Comparison of ENCODE assay signal across 29 cellular contexts in genomic region chr3:54939591-54940300, GRCh38. TPM values are rescaled to one million over a fixed set of nuclear protein-coding genes. Genes with fewer than 3 reads are reported as not detected.
A peak's percentile ranks its signal among the peaks of the same experiment; 100 is the strongest.
DNase-seq lines count a peak whose midpoint lies in the region; ATAC-seq lines count a peak whose summit lies in the region.
"Had no signal": no experiment of that assay in that cellular context is flagged by ENCODE, and none has a peak within 500 bp of the region (broad histone marks: within the 10 kb centered on the region; RNA-seq: fewer than 3 reads in every experiment).

No MANE protein-coding gene starts in this region.

- H3K4me3 Mint-ChIP-seq in activated T-cell treated with anti-CD3 and anti-CD28 coated beads, Interleukin-2, amount 50 U/mL, for 24 hours = no peak overlapping the region
- no peak overlapping the region for H3K4me3 Mint-ChIP-seq in activated CD4-positive, alpha-beta T cell treated with anti-CD3 and anti-CD28 coated beads for 36 hours
- H3K4me3 Mint-ChIP-seq: activated naive CD4-positive, alpha-beta T cell treated with anti-CD3 and anti-CD28 coated beads, Interleukin-2, amount 10 ng/mL, durations not matched to agents 7 days and 5 days; IgD-negative memory B cell; stimulated activated effector memory CD8-positive, alpha-beta T cell treated with anti-CD3 and anti-CD28 coated beads, Interleukin-12 subunit alpha, Interleukin-12 subunit beta, amount 100 ng/mL, for 72 hours had no signal

- H3K4me1 ChIP-seq in GM23248 (ENCODE audit: insufficient read depth) = no peaks in the 10 kb centered on the region
- H3K4me1 ChIP-seq: BE2C, Caco-2, suprapubic skin, vagina had no signal

- H3K4me2 ChIP-seq in GM23248 (ENCODE audit: unreplicated experiment) = no peak overlapping the region
- H3K4me2 ChIP-seq: hepatocyte had no signal

- POLR2A ChIA-PET in activated CD4-positive, alpha-beta T cell treated with anti-CD3 and anti-CD28 coated beads for 36 hours (lab: Charles Lee) = no interaction called here

- no peaks in the 10 kb centered on the region for H4K20me1 ChIP-seq in GM23248 (ENCODE audit: insufficient read depth)

- H3K27ac ChIP-seq in GM23248 = no peak overlapping the region
- H3K27ac ChIP-seq: epithelial cell of prostate, hepatocyte, HL-60, neutrophil, psoas muscle, suprapubic skin, vagina had no signal

- no peaks in the 10 kb centered on the region for H3K9me3 Mint-ChIP-seq in activated T-cell treated with anti-CD3 and anti-CD28 coated beads, Interleukin-2, amount 50 U/mL, for 24 hours
- H3K9me3 Mint-ChIP-seq in activated CD4-positive, alpha-beta T cell treated with anti-CD3 and anti-CD28 coated beads for 36 hours (ENCODE audit: low read depth) = no peaks in the 10 kb centered on the region
- H3K9me3 Mint-ChIP-seq: activated naive CD4-positive, alpha-beta T cell treated with anti-CD3 and anti-CD28 coated beads, Interleukin-2, amount 10 ng/mL, durations not matched to agents 7 days and 5 days had no signal

- H3K27me3 ChIP-seq in GM23248 (replicated peaks; ENCODE audit: insufficient read depth) = no peaks in the 10 kb centered on the region
- H3K27me3 ChIP-seq: BE2C, hepatocyte, neutrophil, suprapubic skin, vagina had no signal

- H3K36me3 ChIP-seq in GM23248 (ENCODE audit: low read depth) = no peaks in the 10 kb centered on the region
- H3K36me3 ChIP-seq: BE2C, neutrophil, suprapubic skin, vagina had no signal

- peak; percentile 24 for DNase-seq in GM23248
- DNase-seq in SW480 (ENCODE audit: low spot score) = peak; percentile 90
- DNase-seq in islet precursor cell = peak; percentile 54
- DNase-seq in stromal cell of bone marrow (ENCODE audit: low read depth) = peak; percentile 9
- no peak for DNase-seq in activated T-cell treated with anti-CD3 and anti-CD28 coated beads, Interleukin-2, amount 50 U/mL, for 24 hours
- DNase-seq in activated CD4-positive, alpha-beta T cell treated with anti-CD3 and anti-CD28 coated beads for 36 hours = no peak
- no peak for DNase-seq in occipital lobe (lab: John Stamatoyannopoulos, UW)
- DNase-seq: activated naive CD4-positive, alpha-beta T cell treated with anti-CD3 and anti-CD28 coated beads, Interleukin-2, amount 10 ng/mL, durations not matched to agents 7 days and 5 days; activated T-cell treated with anti-CD3 and anti-CD28 coated beads, Interleukin-2, amount 50 U/mL, for 1 hour; anterior cingulate cortex; BE2C; Caco-2; foreskin melanocyte; NCI-H2171 treated with DMSO at 0.1 percent for 48 hours; NCI-H526 treated with DMSO at 0.1 percent for 48 hours; psoas muscle; small intestine; stimulated activated CD4-positive, alpha-beta T cell treated with anti-CD3 and anti-CD28 coated beads, Interleukin-2, amount 100 ng/mL, for 24 hours had no signal

- 64 to 69% methylated on average over 5 of the region's 5 CpGs for WGBS in GM23248 (ENCODE audit: low coverage in 1 of 2, low lambda C conversion rate in 2 of 2, missing lambda C conversion rate in 2 of 2), 2 experiments

- H3K36me3 Mint-ChIP-seq in activated T-cell treated with anti-CD3 and anti-CD28 coated beads, Interleukin-2, amount 50 U/mL, for 24 hours (ENCODE audit: low read depth) = no peaks in the 10 kb centered on the region
- H3K36me3 Mint-ChIP-seq in activated CD4-positive, alpha-beta T cell treated with anti-CD3 and anti-CD28 coated beads for 36 hours (ENCODE audit: low read depth) = no peaks in the 10 kb centered on the region
- H3K36me3 Mint-ChIP-seq: activated naive CD4-positive, alpha-beta T cell treated with anti-CD3 and anti-CD28 coated beads, Interleukin-2, amount 10 ng/mL, durations not matched to agents 7 days and 5 days; IgD-negative memory B cell; stimulated activated effector memory CD8-positive, alpha-beta T cell treated with anti-CD3 and anti-CD28 coated beads, Interleukin-12 subunit alpha, Interleukin-12 subunit beta, amount 100 ng/mL, for 72 hours had no signal

- no peaks in the 10 kb centered on the region for H3K4me1 Mint-ChIP-seq in activated T-cell treated with anti-CD3 and anti-CD28 coated beads, Interleukin-2, amount 50 U/mL, for 24 hours (ENCODE audit: low read depth)
- H3K4me1 Mint-ChIP-seq in activated CD4-positive, alpha-beta T cell treated with anti-CD3 and anti-CD28 coated beads for 36 hours = no peaks in the 10 kb centered on the region
- H3K4me1 Mint-ChIP-seq: activated naive CD4-positive, alpha-beta T cell treated with anti-CD3 and anti-CD28 coated beads, Interleukin-2, amount 10 ng/mL, durations not matched to agents 7 days and 5 days; IgD-negative memory B cell; stimulated activated effector memory CD8-positive, alpha-beta T cell treated with anti-CD3 and anti-CD28 coated beads, Interleukin-12 subunit alpha, Interleukin-12 subunit beta, amount 100 ng/mL, for 72 hours had no signal

- no peak overlapping the region for H2AFZ ChIP-seq in GM23248
- H2AFZ ChIP-seq: hepatocyte had no signal

- H3F3A ChIP-seq in GM23248 (ENCODE audit: insufficient read depth) = 0 out of 2 replicates have a peak, but pooled peaks cover 4% of the 10 kb centered on the region

- H3K9ac ChIP-seq in GM23248 = no peak overlapping the region

- H3K9me3 ChIP-seq in GM23248 (ENCODE audit: low read depth) = no peaks in the 10 kb centered on the region
- H3K9me3 ChIP-seq: BE2C, Caco-2, neutrophil, psoas muscle, suprapubic skin, vagina had no signal

- CTCF ChIA-PET in activated CD4-positive, alpha-beta T cell treated with anti-CD3 and anti-CD28 coated beads for 36 hours (lab: Charles Lee) = interaction anchor here (0.6 kb wide), 1 partner anchor 94 kb away, joined by 3 read pairs; no protein-coding TSS in a partner anchor

- no peaks in the 10 kb centered on the region for H3K79me2 ChIP-seq in GM23248 (ENCODE audit: insufficient read depth)
- H3K79me2 ChIP-seq: hepatocyte had no signal

- peaks cover 5% of the 10 kb centered on the region for H3K27me3 Mint-ChIP-seq in activated T-cell treated with anti-CD3 and anti-CD28 coated beads, Interleukin-2, amount 50 U/mL, for 24 hours
- no peaks in the 10 kb centered on the region for H3K27me3 Mint-ChIP-seq in activated CD4-positive, alpha-beta T cell treated with anti-CD3 and anti-CD28 coated beads for 36 hours
- H3K27me3 Mint-ChIP-seq: activated naive CD4-positive, alpha-beta T cell treated with anti-CD3 and anti-CD28 coated beads, Interleukin-2, amount 10 ng/mL, durations not matched to agents 7 days and 5 days had no signal

- intact Hi-C loops in activated CD4-positive, alpha-beta T cell treated with anti-CD3 and anti-CD28 coated beads for 36 hours (cut with DNase I, micrococcal nuclease) = loop anchor here in 1 of 2 experiments (5.0 kb wide), 1 partner anchor 453 kb away; no protein-coding TSS in a partner anchor

- in situ Hi-C loops in GM23248 (cut with MboI) = no loop called here

- H3K9me2 ChIP-seq in GM23248 (ENCODE audit: insufficient read depth) = no peaks in the 10 kb centered on the region

- ATAC-seq in activated CD4-positive, alpha-beta T cell treated with anti-CD3 and anti-CD28 coated beads for 36 hours = no peak
- ATAC-seq: stimulated activated effector memory CD8-positive, alpha-beta T cell treated with anti-CD3 and anti-CD28 coated beads, Interleukin-12 subunit alpha, Interleukin-12 subunit beta, amount 100 ng/mL, for 72 hours had no signal

- no peak overlapping the region for H3K4me3 ChIP-seq in GM23248
- H3K4me3 ChIP-seq: hepatocyte, psoas muscle, suprapubic skin, vagina had no signal

- H3K27ac Mint-ChIP-seq in activated T-cell treated with anti-CD3 and anti-CD28 coated beads, Interleukin-2, amount 50 U/mL, for 24 hours = no peak overlapping the region
- H3K27ac Mint-ChIP-seq in activated CD4-positive, alpha-beta T cell treated with anti-CD3 and anti-CD28 coated beads for 36 hours = no peak overlapping the region
- H3K27ac Mint-ChIP-seq: activated naive CD4-positive, alpha-beta T cell treated with anti-CD3 and anti-CD28 coated beads, Interleukin-2, amount 10 ng/mL, durations not matched to agents 7 days and 5 days; stimulated activated effector memory CD8-positive, alpha-beta T cell treated with anti-CD3 and anti-CD28 coated beads, Interleukin-12 subunit alpha, Interleukin-12 subunit beta, amount 100 ng/mL, for 72 hours had no signal

RNA-seq across cellular contexts. Expression of gene LRTM1, which starts 11.9 kb away (rescaled TPM):
- not detected in 2 replicates for total RNA-seq in GM23248 (2014; rRNA removed; shearing (Covaris generic))
- not detected in 2 replicates for polyA plus RNA-seq in GM23248 (2016; fragmentation: Nextera tagmentation; extraction: Ambion mirVana)
- total RNA-seq in activated CD4-positive, alpha-beta T cell treated with anti-CD3 and anti-CD28 coated beads for 36 hours = not detected
- total RNA-seq in occipital lobe = not detected
- total RNA-seq: Caco-2, H4, hepatocyte, lower leg skin, mucosa of gallbladder, suprapubic skin, vagina had no signal
- polyA plus RNA-seq: IgD-negative memory B cell, psoas muscle, small intestine had no signal

Comparison
In these comparisons a context has a peak if more than half of its experiments do, and no peak if none do; other contexts are left out.
1. DNase-seq: peak in GM23248 (single experiment), SW480 (single experiment), islet precursor cell (single experiment) and stromal cell of bone marrow (single experiment); none in activated T-cell treated with anti-CD3 and anti-CD28 coated beads, Interleukin-2, amount 50 U/mL, for 24 hours (single experiment), activated CD4-positive, alpha-beta T cell treated with anti-CD3 and anti-CD28 coated beads for 36 hours (single experiment) and occipital lobe (single experiment).